In the genomic region with DNA sequence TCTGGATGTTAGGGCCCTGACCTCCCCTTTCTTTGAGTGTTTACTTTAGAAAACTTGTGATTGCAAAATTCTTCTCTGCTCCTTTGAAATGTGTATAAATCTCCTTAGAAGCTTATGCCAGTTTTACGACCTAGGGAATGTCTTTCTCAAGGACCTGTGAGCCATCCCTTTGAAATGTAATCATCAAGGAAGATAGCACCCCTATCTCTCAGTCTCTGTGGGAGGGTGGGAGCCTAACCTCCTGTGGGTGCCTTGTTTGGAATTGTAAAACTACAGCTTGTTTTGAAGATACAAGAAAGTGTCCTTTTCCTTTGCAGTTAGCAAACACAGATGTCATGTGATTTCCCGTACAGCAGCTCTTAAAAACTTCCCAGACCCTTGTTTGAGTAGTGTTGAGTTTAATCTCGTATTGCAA, we compare ENCODE assay signal across 11 cellular contexts. TPM values are rescaled to one million over a fixed set of nuclear protein-coding genes. Genes with fewer than 3 reads are reported as not detected.
DNase-seq lines count a peak whose midpoint lies in the region; ATAC-seq, FAIRE-seq and TF ChIP-seq lines count a peak whose summit lies in the region.
"Had no signal": no experiment of that assay in that cellular context is flagged by ENCODE, and none has a peak within 500 bp of the region (broad histone marks: within the 10 kb centered on the region; RNA-seq: fewer than 3 reads in every experiment).

No MANE protein-coding gene starts in this region.

- no peak overlapping the region for H2AFZ ChIP-seq in HepG2 (ENCODE audit: low read length)
- no peak overlapping the region for H2AFZ ChIP-seq in GM12878 (ENCODE audit: control insufficient read depth, low read depth, low read length)

- RAD21 ChIA-PET in GM12878 (lab: Charles Lee; ENCODE audit: unreplicated experiment), result interaction anchor here (0.6 to 1.6 kb wide), 3 partner anchors 11 to 295 kb away, joined by 3 to 4 read pairs (median 4); a partner anchor contains a TSS

- no TSS peak for BruUV-seq in HepG2 (replicated peaks; lab: Mats Ljungman, UMichigan)
- BruUV-seq in GM12878 (replicated peaks; lab: Mats Ljungman, UMichigan), result no TSS peak

- H3K27me3 ChIP-seq in liver (ENCODE audit: control insufficient read depth in 4 of 4, insufficient read depth in 4 of 4, low read length in 3 of 4) (no peaks in the 10 kb centered on the region), HepG2 (ENCODE audit: control insufficient read depth in 1 of 2, insufficient read depth in 2 of 2, low read length in 2 of 2) (no peaks in the 10 kb centered on the region; a peak in 1 of 5 replicates), GM12878 (replicated peaks in 1 of 2; ENCODE audit: control insufficient read depth in 2 of 2, insufficient read depth in 2 of 2, low read length in 1 of 2) (no peaks in the 10 kb centered on the region), mucosa of rectum (ENCODE audit: control insufficient read depth in 2 of 2, insufficient read depth in 2 of 2, low read length in 2 of 2) (no peaks in the 10 kb centered on the region), vagina (no peaks in the 10 kb centered on the region)
- H3K27me3 ChIP-seq: foreskin keratinocyte had no signal

- CTCF ChIA-PET in HepG2 (lab: Yijun Ruan, JAX; ENCODE audit: low intra/inter-chr PET ratio, low total read pairs) (no interaction called here), GM12878 (lab: Yijun Ruan, JAX) (interaction anchor here (0.8 to 3.4 kb wide), 8 partner anchors 10 to 418 kb away, joined by 3 to 28 read pairs (median 4); no protein-coding TSS in a partner anchor)

- no peak for TF ChIP-seq EP300 in HepG2 (IDR thresholded peaks at IDR 0.05; ENCODE audit: low read depth in 2 of 2, low read length in 2 of 2)
- TF ChIP-seq EP300 in HepG2 (CRISPR knock-in tag; IDR thresholded peaks at IDR 0.05; ENCODE audit: borderline replicate concordance), result no peak
- no peak for TF ChIP-seq EP300 in GM12878 (IDR thresholded peaks at IDR 0.05; ENCODE audit: borderline replicate concordance in 1 of 2, control insufficient read depth in 1 of 2, low read depth in 2 of 2, low read length in 2 of 2)

- no peak for TF ChIP-seq POLR2A in HepG2 (IDR thresholded peaks at IDR 0.05; ENCODE audit: insufficient read depth in 1 of 2, low read depth in 2 of 2, low read length in 2 of 2)
- no peak for TF ChIP-seq POLR2A in GM12878 (IDR thresholded peaks at IDR 0.05; ENCODE audit: low read depth, low read length)
- no peak for TF ChIP-seq POLR2A in vagina (IDR thresholded peaks at IDR 0.05)

- H3K79me2 ChIP-seq in HepG2 (ENCODE audit: insufficient read depth, low read length) (no peaks in the 10 kb centered on the region), GM12878 (ENCODE audit: control insufficient read depth, insufficient read depth, low read length) (peaks cover 13% of the 10 kb centered on the region)

- POLR2A ChIA-PET in HepG2 (lab: Yijun Ruan, JAX) (no interaction called here), GM12878 (lab: Charles Lee) (interaction anchor here (1.0 to 1.7 kb wide), 2 partner anchors 11 to 94 kb away, joined by 5 to 6 read pairs; a partner anchor contains a TSS)

- in situ Hi-C loops in HepG2 (cut with HindIII; ENCODE audit: extremely low pct_ligation_motif_present, low pct_unique_long_range_greater_than_20kb), result no loop called here
- in situ Hi-C loops in GM12878 (cut with MboI), result no loop called here

- H3K4me2 ChIP-seq in HepG2 (ENCODE audit: low read depth, low read length) (no peak overlapping the region), GM12878 (ENCODE audit: control insufficient read depth, insufficient read depth) (peak overlapping the region; percentile 91)

- peak overlapping the region; percentile 0 to 2 for H3K27ac ChIP-seq in liver (ENCODE audit: low read depth in 1 of 2, low read length in 2 of 2)
- H3K27ac ChIP-seq in HepG2 (ENCODE audit: extremely low read length, insufficient read depth, low read length), result no peak overlapping the region
- H3K27ac ChIP-seq in GM12878 (ENCODE audit: control insufficient read depth, insufficient read depth), result no peak overlapping the region
- peak overlapping the region; percentile 20 to 26 for H3K27ac ChIP-seq in mucosa of rectum (ENCODE audit: low read depth in 2 of 2, low read length in 2 of 2)
- peak overlapping the region; percentile 94 for H3K27ac ChIP-seq in vagina
- H3K27ac ChIP-seq: foreskin keratinocyte had no signal

- H3K36me3 ChIP-seq in liver (ENCODE audit: control insufficient read depth in 4 of 4, insufficient read depth in 3 of 4, low read depth in 1 of 4, low read length in 3 of 4) (peaks cover 0 to 2% (median 0%) of the 10 kb centered on the region in 4 donors), HepG2 (replicated peaks in 1 of 2; ENCODE audit: control insufficient read depth in 1 of 2, insufficient read depth in 2 of 2, low read length in 2 of 2) (no peaks in the 10 kb centered on the region), GM12878 (ENCODE audit: control insufficient read depth in 2 of 2, insufficient read depth in 2 of 2, low read length in 1 of 2) (no peaks in the 10 kb centered on the region), mucosa of rectum (ENCODE audit: control insufficient read depth in 2 of 2, insufficient read depth in 2 of 2, low read length in 2 of 2) (no peaks in the 10 kb centered on the region), vagina (peaks cover 0 to 2% of the 10 kb centered on the region in 2 donors)

- DNase-seq in HepG2 (ENCODE audit: low spot score), result no peak
- DNase-seq in GM12878 (ENCODE audit: low read depth, low spot score), result no peak
- DNase-seq in vagina (ENCODE audit: extremely low spot score in 2 of 2), result no peak
- DNase-seq in HuH-7 (ENCODE audit: low spot score), result no peak
- DNase-seq in DMS79 (lab: John Stamatoyannopoulos, UW), result no peak
- DNase-seq in A172 (ENCODE audit: low spot score), result no peak
- DNase-seq: DMS53, foreskin keratinocyte had no signal

- H3K4me3 ChIP-seq in liver (ENCODE audit: low read depth in 1 of 3, low read length in 3 of 3) (no peak overlapping the region), HepG2 (replicated peaks in 1 of 3; ENCODE audit: insufficient read depth in 1 of 3, low read depth in 2 of 3, low read length in 3 of 3) (no peak overlapping the region), GM12878 (peak overlapping the region; percentile 86), mucosa of rectum (ENCODE audit: low read length in 2 of 2) (peak overlapping the region in 1 of 2 donors; percentile 78), vagina (no peak overlapping the region)

- peaks cover 0 to 12% (median 3%) of the 10 kb centered on the region in 4 donors for H3K4me1 ChIP-seq in liver (ENCODE audit: control insufficient read depth in 4 of 4, insufficient read depth in 4 of 4, low read length in 3 of 4)
- no peaks in the 10 kb centered on the region for H3K4me1 ChIP-seq in HepG2 (ENCODE audit: insufficient read depth, low read length)
- 0 out of 2 replicates have a peak, but pooled peaks cover 3% of the 10 kb centered on the region for H3K4me1 ChIP-seq in GM12878 (ENCODE audit: control insufficient read depth, insufficient read depth, low read length)
- H3K4me1 ChIP-seq in mucosa of rectum (ENCODE audit: control insufficient read depth in 2 of 2, insufficient read depth in 2 of 2, low read length in 2 of 2), result peaks cover 9 to 14% of the 10 kb centered on the region in 2 donors
- H3K4me1 ChIP-seq in vagina, result peaks cover 35% of the 10 kb centered on the region

- H3K9me3 ChIP-seq in liver (ENCODE audit: control insufficient read depth in 4 of 4, low read length in 3 of 4), result peaks cover 2 to 5% (median 3%) of the 10 kb centered on the region in 4 donors
- no peaks in the 10 kb centered on the region for H3K9me3 ChIP-seq in HepG2 (ENCODE audit: low read length)
- peaks cover 4% of the 10 kb centered on the region for H3K9me3 ChIP-seq in GM12878 (replicated peaks; ENCODE audit: control insufficient read depth, insufficient read depth, low read length)
- H3K9me3 ChIP-seq in mucosa of rectum (ENCODE audit: control insufficient read depth in 2 of 2, low read length in 2 of 2), result no peaks in the 10 kb centered on the region
- no peaks in the 10 kb centered on the region for H3K9me3 ChIP-seq in vagina

- intact Hi-C loops in HepG2 (cut with micrococcal nuclease; ENCODE audit: unreplicated experiment) (no loop called here), GM12878 (cut with micrococcal nuclease; ENCODE audit: unreplicated experiment) (loop anchor here (10.0 kb wide), 1 partner anchor 155 kb away; a partner anchor contains a TSS), vagina (cut with DNase I) (no loop called here)

- WGBS in liver, result 68% methylated on average over 3 of the region's 3 CpGs
- WGBS in HepG2 (ENCODE audit: low lambda C conversion rate), result 0% methylated on average over 3 of the region's 3 CpGs
- 74% methylated on average over 3 of the region's 3 CpGs for WGBS in GM12878 (ENCODE audit: insufficient coverage, insufficient replicate concordance, low lambda C conversion rate, missing lambda C conversion rate)

- no peak for FAIRE-seq in HepG2 (lab: Jason Lieb, UNC)
- FAIRE-seq in GM12878 (lab: Jason Lieb, UNC), result no peak

- H3K9ac ChIP-seq in liver (ENCODE audit: low read depth in 1 of 2, low read length in 2 of 2), result no peak overlapping the region
- no peak overlapping the region for H3K9ac ChIP-seq in HepG2 (ENCODE audit: insufficient read depth, low read depth, low read length)
- H3K9ac ChIP-seq in GM12878 (ENCODE audit: control insufficient read depth, insufficient read depth, low read length), result no peak overlapping the region
- H3K9ac ChIP-seq in mucosa of rectum (ENCODE audit: low read depth in 1 of 2, low read length in 2 of 2), result no peak overlapping the region

- ATAC-seq in HepG2 (no peak), GM12878 (no peak)
- ATAC-seq: foreskin keratinocyte had no signal

- SMC1A ChIA-PET in GM12878 (lab: Charles Lee; ENCODE audit: uncharacterized antibody, unreplicated experiment), result interaction anchor here (0.6 to 1.9 kb wide), 10 partner anchors 10 to 595 kb away, joined by 3 to 9 read pairs (median 3); no protein-coding TSS in a partner anchor

- no peak for TF ChIP-seq RAD21 in liver (IDR thresholded peaks at IDR 0.05)
- TF ChIP-seq RAD21 in HepG2 (CRISPR knock-in tag; IDR thresholded peaks at IDR 0.05), result no peak
- TF ChIP-seq RAD21 in GM12878 (IDR thresholded peaks at IDR 0.05; ENCODE audit: insufficient read depth, low read depth, low read length), result no peak

- TF ChIP-seq CTCF in liver (IDR thresholded peaks at IDR 0.05; ENCODE audit: low read depth, low read length, missing input control) (no peak), HepG2 (CRISPR knock-in tag; IDR thresholded peaks at IDR 0.05) (no peak), GM12878 (IDR thresholded peaks at IDR 0.05 in 2 of 3, conservative IDR thresholded peaks at IDR 0.05 in 1 of 3; ENCODE audit: control insufficient read depth in 2 of 3, extremely low read depth in 1 of 3, insufficient read depth in 1 of 3, low read depth in 3 of 3, low read length in 3 of 3) (no peak), vagina (IDR thresholded peaks at IDR 0.05) (no peak)

- H4K20me1 ChIP-seq in HepG2 (ENCODE audit: insufficient read depth, low read length) (no peaks in the 10 kb centered on the region), GM12878 (ENCODE audit: control insufficient read depth, insufficient read depth) (no peaks in the 10 kb centered on the region)

RNA-seq across cellular contexts. Expression of a gene that starts 3.3 kb away (rescaled TPM):
- not detected for total RNA-seq in liver
- polyA plus RNA-seq in liver, result not detected
- not detected in 2 replicates for total RNA-seq in HepG2 (2016; rRNA removed; fragmentation: Illumina TruSeq; extraction: Trizol)
- total RNA-seq in HepG2 (2016; cell fraction: cytosol; rRNA removed; fragmentation: Illumina TruSeq; extraction: Trizol; ENCODE audit: low read depth), result not detected in 2 replicates
- not detected in 2 replicates for total RNA-seq in HepG2 (2016; cell fraction: insoluble cytoplasmic fraction; rRNA removed; fragmentation: Illumina TruSeq; extraction: Trizol)
- not detected in 2 replicates for total RNA-seq in HepG2 (2016; cell fraction: membrane; rRNA removed; fragmentation: Illumina TruSeq; extraction: Trizol)
- not detected in 2 replicates for total RNA-seq in HepG2 (2016; cell fraction: nucleus; rRNA removed; fragmentation: Illumina TruSeq; extraction: Trizol)
- not detected in 2 replicates for polyA plus RNA-seq in HepG2 (2011; rRNA removed)
- polyA plus RNA-seq in HepG2 (2011; cell fraction: cytosol; rRNA removed), result not detected in 2 replicates
- not detected in 2 replicates for polyA plus RNA-seq in HepG2 (2011; cell fraction: nucleus; rRNA removed)
- polyA plus RNA-seq in HepG2 (2012), result not detected in 2 replicates
- not detected in 2 replicates for polyA plus RNA-seq in HepG2 (2016; cell fraction: cytosol; fragmentation: Illumina TruSeq; extraction: Trizol; ENCODE audit: low read depth)
- not detected in 2 replicates for polyA plus RNA-seq in HepG2 (2016; cell fraction: insoluble cytoplasmic fraction; fragmentation: Illumina TruSeq; extraction: Trizol; ENCODE audit: low read depth)
- not detected in 2 replicates for polyA plus RNA-seq in HepG2 (2016; cell fraction: membrane; fragmentation: Illumina TruSeq; extraction: Trizol; ENCODE audit: low read depth)
- polyA plus RNA-seq in HepG2 (2016; cell fraction: nucleus; fragmentation: Illumina TruSeq; extraction: Trizol; ENCODE audit: insufficient read depth, low read depth), result not detected in 2 replicates
- not detected in 2 replicates for polyA minus RNA-seq in HepG2 (2011; rRNA and poly(A)+ RNA removed; ENCODE audit: low replicate concordance)
- polyA minus RNA-seq in HepG2 (2011; cell fraction: cytosol; rRNA and poly(A)+ RNA removed), result not detected in 2 replicates
- not detected in 2 replicates for polyA minus RNA-seq in HepG2 (2011; cell fraction: nucleus; rRNA and poly(A)+ RNA removed)
- total RNA-seq in GM12878 (2013; cell fraction: nucleolus; rRNA removed), result not detected in 2 replicates
- total RNA-seq in GM12878 (2014; rRNA removed), result not detected in 2 replicates
- total RNA-seq in GM12878 (2014; rRNA removed; fragmentation: Illumina TruSeq; extraction: Trizol), result not detected in 2 replicates
- not detected in 2 replicates for total RNA-seq in GM12878 (2021)
- not detected for polyA plus RNA-seq in GM12878 (2011; ENCODE audit: low read depth)
- not detected in 2 replicates for polyA plus RNA-seq in GM12878 (2011; rRNA removed)
- polyA plus RNA-seq in GM12878 (2011; cell fraction: cytosol; rRNA removed), result not detected in 2 replicates
- not detected in 2 replicates for polyA plus RNA-seq in GM12878 (2011; cell fraction: nucleus; rRNA removed)
- 0.14 TPM in 1 of 2 replicates, not detected in the other for polyA plus RNA-seq in GM12878 (2012)
- polyA plus RNA-seq in GM12878 (2014; fragmentation: Illumina TruSeq; extraction: Trizol), result not detected in 2 replicates
- polyA plus RNA-seq in GM12878 (2014; fragmentation: Nextera tagmentation; extraction: Ambion mirVana), result under 1 TPM in 1 of 2 experiments, not detected in 1; 0.04 TPM
- not detected in 2 replicates for polyA plus RNA-seq in GM12878 (2014; rRNA removed)
- polyA plus RNA-seq in GM12878 (2016; fragmentation: Nextera tagmentation; extraction: Ambion mirVana), result under 1 TPM in 1 of 2 experiments, not detected in 1; 0.12 TPM
- polyA minus RNA-seq in GM12878 (2011; rRNA and poly(A)+ RNA removed), result not detected in 2 replicates
- polyA minus RNA-seq in GM12878 (2011; cell fraction: cytosol; rRNA and poly(A)+ RNA removed), result not detected in 2 replicates
- not detected in 2 replicates for polyA minus RNA-seq in GM12878 (2011; cell fraction: nucleus; rRNA and poly(A)+ RNA removed)
- not detected for total RNA-seq in vagina
- not detected in 2 replicates for total RNA-seq in A172 (2014; rRNA removed; shearing (Covaris generic))
- total RNA-seq: foreskin keratinocyte, NCI-H460 had no signal
- polyA plus RNA-seq: foreskin keratinocyte had no signal

RNA-seq across cellular contexts. Expression of a gene that starts 16.3 kb away (rescaled TPM):
- total RNA-seq in liver, result under 1 TPM in 1 of 2 donors, not detected in 1; 0.08 TPM
- under 1 TPM; 0.07 to 0.13 TPM for polyA plus RNA-seq in liver
- total RNA-seq in HepG2 (2016; rRNA removed; fragmentation: Illumina TruSeq; extraction: Trizol), result not detected in 2 replicates
- not detected in 2 replicates for total RNA-seq in HepG2 (2016; cell fraction: cytosol; rRNA removed; fragmentation: Illumina TruSeq; extraction: Trizol; ENCODE audit: low read depth)
- total RNA-seq in HepG2 (2016; cell fraction: insoluble cytoplasmic fraction; rRNA removed; fragmentation: Illumina TruSeq; extraction: Trizol), result not detected in 2 replicates
- total RNA-seq in HepG2 (2016; cell fraction: membrane; rRNA removed; fragmentation: Illumina TruSeq; extraction: Trizol), result not detected in 2 replicates
- not detected in 2 replicates for total RNA-seq in HepG2 (2016; cell fraction: nucleus; rRNA removed; fragmentation: Illumina TruSeq; extraction: Trizol)
- polyA plus RNA-seq in HepG2 (2011; rRNA removed), result not detected in 2 replicates
- not detected in 2 replicates for polyA plus RNA-seq in HepG2 (2011; cell fraction: cytosol; rRNA removed)
- polyA plus RNA-seq in HepG2 (2011; cell fraction: nucleus; rRNA removed), result not detected in 2 replicates
- not detected in 2 replicates for polyA plus RNA-seq in HepG2 (2012)
- polyA plus RNA-seq in HepG2 (2016; cell fraction: cytosol; fragmentation: Illumina TruSeq; extraction: Trizol; ENCODE audit: low read depth), result not detected in 2 replicates
- polyA plus RNA-seq in HepG2 (2016; cell fraction: insoluble cytoplasmic fraction; fragmentation: Illumina TruSeq; extraction: Trizol; ENCODE audit: low read depth), result not detected in 2 replicates
- polyA plus RNA-seq in HepG2 (2016; cell fraction: membrane; fragmentation: Illumina TruSeq; extraction: Trizol; ENCODE audit: low read depth), result not detected in 2 replicates
- polyA plus RNA-seq in HepG2 (2016; cell fraction: nucleus; fragmentation: Illumina TruSeq; extraction: Trizol; ENCODE audit: insufficient read depth, low read depth), result not detected in 2 replicates
- not detected in 2 replicates for polyA minus RNA-seq in HepG2 (2011; rRNA and poly(A)+ RNA removed; ENCODE audit: low replicate concordance)
- polyA minus RNA-seq in HepG2 (2011; cell fraction: cytosol; rRNA and poly(A)+ RNA removed), result not detected in 2 replicates
- polyA minus RNA-seq in HepG2 (2011; cell fraction: nucleus; rRNA and poly(A)+ RNA removed), result not detected in 2 replicates
- not detected in 2 replicates for total RNA-seq in GM12878 (2013; cell fraction: nucleolus; rRNA removed)
- not detected in 2 replicates for total RNA-seq in GM12878 (2014; rRNA removed)
- total RNA-seq in GM12878 (2014; rRNA removed; fragmentation: Illumina TruSeq; extraction: Trizol), result not detected in 2 replicates
- not detected in 2 replicates for total RNA-seq in GM12878 (2021)
- not detected for polyA plus RNA-seq in GM12878 (2011; ENCODE audit: low read depth)
- not detected in 2 replicates for polyA plus RNA-seq in GM12878 (2011; rRNA removed)
- polyA plus RNA-seq in GM12878 (2011; cell fraction: cytosol; rRNA removed), result 0.01 TPM in 1 of 2 replicates, not detected in the other
- polyA plus RNA-seq in GM12878 (2011; cell fraction: nucleus; rRNA removed), result not detected in 2 replicates
- not detected in 2 replicates for polyA plus RNA-seq in GM12878 (2012)
- polyA plus RNA-seq in GM12878 (2014; fragmentation: Illumina TruSeq; extraction: Trizol), result not detected in 2 replicates
- not detected for polyA plus RNA-seq in GM12878 (2014; fragmentation: Nextera tagmentation; extraction: Ambion mirVana)
- polyA plus RNA-seq in GM12878 (2014; rRNA removed), result not detected in 2 replicates
- not detected for polyA plus RNA-seq in GM12878 (2016; fragmentation: Nextera tagmentation; extraction: Ambion mirVana)
- not detected in 2 replicates for polyA minus RNA-seq in GM12878 (2011; rRNA and poly(A)+ RNA removed)
- polyA minus RNA-seq in GM12878 (2011; cell fraction: cytosol; rRNA and poly(A)+ RNA removed), result not detected in 2 replicates
- polyA minus RNA-seq in GM12878 (2011; cell fraction: nucleus; rRNA and poly(A)+ RNA removed), result not detected in 2 replicates
- 1.2 TPM for total RNA-seq in vagina
- total RNA-seq in A172 (2014; rRNA removed; shearing (Covaris generic)), result 0.29 TPM in 1 of 2 replicates, not detected in the other

RNA-seq across cellular contexts. Expression of a gene that starts 42.5 kb away (rescaled TPM):
- total RNA-seq in liver, result 10 to 100 TPM; 17.0 to 17.7 TPM
- polyA plus RNA-seq in liver, result 10 to 100 TPM; 18.6 to 23.5 TPM
- total RNA-seq in HepG2 (2016; rRNA removed; fragmentation: Illumina TruSeq; extraction: Trizol), result 15.5 and 17.5 TPM in 2 replicates
- total RNA-seq in HepG2 (2016; cell fraction: cytosol; rRNA removed; fragmentation: Illumina TruSeq; extraction: Trizol; ENCODE audit: low read depth), result 3.7 and 4.4 TPM in 2 replicates
- 14.4 and 19.5 TPM in 2 replicates for total RNA-seq in HepG2 (2016; cell fraction: insoluble cytoplasmic fraction; rRNA removed; fragmentation: Illumina TruSeq; extraction: Trizol)
- total RNA-seq in HepG2 (2016; cell fraction: membrane; rRNA removed; fragmentation: Illumina TruSeq; extraction: Trizol), result 12.2 and 12.3 TPM in 2 replicates
- 8.2 and 9.7 TPM in 2 replicates for total RNA-seq in HepG2 (2016; cell fraction: nucleus; rRNA removed; fragmentation: Illumina TruSeq; extraction: Trizol)
- 14.0 and 14.9 TPM in 2 replicates for polyA plus RNA-seq in HepG2 (2011; rRNA removed)
- 11.7 and 13.2 TPM in 2 replicates for polyA plus RNA-seq in HepG2 (2011; cell fraction: cytosol; rRNA removed)
- 10.4 and 13.2 TPM in 2 replicates for polyA plus RNA-seq in HepG2 (2011; cell fraction: nucleus; rRNA removed)
- 11.7 and 15.8 TPM in 2 replicates for polyA plus RNA-seq in HepG2 (2012)
- polyA plus RNA-seq in HepG2 (2016; cell fraction: cytosol; fragmentation: Illumina TruSeq; extraction: Trizol; ENCODE audit: low read depth), result 2.4 and 2.6 TPM in 2 replicates
- polyA plus RNA-seq in HepG2 (2016; cell fraction: insoluble cytoplasmic fraction; fragmentation: Illumina TruSeq; extraction: Trizol; ENCODE audit: low read depth), result 17.1 and 20.4 TPM in 2 replicates
- 5.8 and 6.7 TPM in 2 replicates for polyA plus RNA-seq in HepG2 (2016; cell fraction: membrane; fragmentation: Illumina TruSeq; extraction: Trizol; ENCODE audit: low read depth)
- 17.2 and 17.5 TPM in 2 replicates for polyA plus RNA-seq in HepG2 (2016; cell fraction: nucleus; fragmentation: Illumina TruSeq; extraction: Trizol; ENCODE audit: insufficient read depth, low read depth)
- 16.9 and 50.8 TPM in 2 replicates for polyA minus RNA-seq in HepG2 (2011; rRNA and poly(A)+ RNA removed; ENCODE audit: low replicate concordance)
- 13.0 and 14.5 TPM in 2 replicates for polyA minus RNA-seq in HepG2 (2011; cell fraction: cytosol; rRNA and poly(A)+ RNA removed)
- 17.1 and 25.0 TPM in 2 replicates for polyA minus RNA-seq in HepG2 (2011; cell fraction: nucleus; rRNA and poly(A)+ RNA removed)
- 40.2 and 42.5 TPM in 2 replicates for total RNA-seq in GM12878 (2013; cell fraction: nucleolus; rRNA removed)
- total RNA-seq in GM12878 (2014; rRNA removed), result 28.8 and 38.5 TPM in 2 replicates
- 22.8 and 23.7 TPM in 2 replicates for total RNA-seq in GM12878 (2014; rRNA removed; fragmentation: Illumina TruSeq; extraction: Trizol)
- total RNA-seq in GM12878 (2021), result 28.7 and 29.3 TPM in 2 replicates
- polyA plus RNA-seq in GM12878 (2011; ENCODE audit: low read depth), result 24.7 TPM
- 45.5 and 48.0 TPM in 2 replicates for polyA plus RNA-seq in GM12878 (2011; rRNA removed)
- 39.1 and 42.8 TPM in 2 replicates for polyA plus RNA-seq in GM12878 (2011; cell fraction: cytosol; rRNA removed)
- 15.0 and 16.0 TPM in 2 replicates for polyA plus RNA-seq in GM12878 (2011; cell fraction: nucleus; rRNA removed)
- 24.1 and 25.9 TPM in 2 replicates for polyA plus RNA-seq in GM12878 (2012)
- polyA plus RNA-seq in GM12878 (2014; fragmentation: Illumina TruSeq; extraction: Trizol), result 28.1 and 29.2 TPM in 2 replicates
- polyA plus RNA-seq in GM12878 (2014; fragmentation: Nextera tagmentation; extraction: Ambion mirVana), result 10 to 100 TPM; 28.3 to 30.3 TPM
- 21.2 and 25.1 TPM in 2 replicates for polyA plus RNA-seq in GM12878 (2014; rRNA removed)
- polyA plus RNA-seq in GM12878 (2016; fragmentation: Nextera tagmentation; extraction: Ambion mirVana), result 10 to 100 TPM; 30.2 to 32.4 TPM
- 31.9 and 38.9 TPM in 2 replicates for polyA minus RNA-seq in GM12878 (2011; rRNA and poly(A)+ RNA removed)
- 16.3 and 22.4 TPM in 2 replicates for polyA minus RNA-seq in GM12878 (2011; cell fraction: cytosol; rRNA and poly(A)+ RNA removed)
- polyA minus RNA-seq in GM12878 (2011; cell fraction: nucleus; rRNA and poly(A)+ RNA removed), result 14.0 and 21.0 TPM in 2 replicates
- total RNA-seq in vagina, result 16.9 TPM
- total RNA-seq in A172 (2014; rRNA removed; shearing (Covaris generic)), result 15.4 and 17.2 TPM in 2 replicates

Comparison
In these comparisons a context has a peak if more than half of its experiments do, and no peak if none do; other contexts are left out.
1. H3K27ac ChIP-seq: peak in liver (2 of 2), mucosa of rectum (2 of 2) and vagina (single experiment); none in HepG2 (single experiment) and GM12878 (single experiment).